ENCODE assay signal across 9 cellular contexts in genomic region chr14:80942158-80942738, GRCh38. TPM values are rescaled to one million over a fixed set of nuclear protein-coding genes. Genes with fewer than 3 reads are reported as not detected.
DNase-seq lines count a peak whose midpoint lies in the region; ATAC-seq and TF ChIP-seq lines count a peak whose summit lies in the region.
"Had no signal": no experiment of that assay in that cellular context is flagged by ENCODE, and none has a peak within 500 bp of the region (broad histone marks: within the 10 kb centered on the region; RNA-seq: fewer than 3 reads in every experiment).

No MANE protein-coding gene starts in this region.

- H3K27ac ChIP-seq in right atrium auricular region (peak overlapping the region; percentile 67 to 72), stomach smooth muscle (ENCODE audit: low read length) (no peak overlapping the region)

- peak in 1 of 2 donors; percentile 34 for DNase-seq in activated T-cell treated with anti-CD3 and anti-CD28 coated beads, Interleukin-2, amount 50 U/mL, for 72 hours
- no peak for DNase-seq in activated T-cell treated with anti-CD3 and anti-CD28 coated beads, Interleukin-2, amount 50 U/mL, for 48 hours
- no peak for DNase-seq in right atrium auricular region (ENCODE audit: low spot score)
- no peak for DNase-seq in stimulated activated CD4-positive, alpha-beta T cell treated with anti-CD3 and anti-CD28 coated beads, Interleukin-4, amount 100 ng/mL, for 1 hour
- DNase-seq in activated CD8-positive, alpha-beta memory T cell treated with anti-CD3 and anti-CD28 coated beads, Interleukin-2, amount 50 U/mL, for 48 hours = no peak

- no peaks in the 10 kb centered on the region for H3K9me3 ChIP-seq in right atrium auricular region
- no peaks in the 10 kb centered on the region for H3K9me3 ChIP-seq in stomach smooth muscle (ENCODE audit: control insufficient read depth in 2 of 2, low read length in 2 of 2)

- H3K4me1 ChIP-seq in right atrium auricular region = peaks cover 0 to 15% of the 10 kb centered on the region in 2 donors
- H3K4me1 ChIP-seq in stomach smooth muscle (ENCODE audit: control insufficient read depth, insufficient read depth, low read length) = peaks cover 8% of the 10 kb centered on the region

- TF ChIP-seq CTCF in WI38 (IDR thresholded peaks at IDR 0.05; ENCODE audit: low read depth, low read length) (no peak), right atrium auricular region (IDR thresholded peaks at IDR 0.05) (no peak)

- H3K36me3 ChIP-seq in right atrium auricular region (no peaks in the 10 kb centered on the region), stomach smooth muscle (ENCODE audit: control insufficient read depth in 2 of 2, insufficient read depth in 2 of 2, low read length in 2 of 2) (no peaks in the 10 kb centered on the region)

- H3K27me3 ChIP-seq in right atrium auricular region (no peaks in the 10 kb centered on the region), stomach smooth muscle (ENCODE audit: control insufficient read depth in 1 of 2, insufficient read depth in 2 of 2, low read length in 2 of 2) (peaks cover 0 to 2% of the 10 kb centered on the region in 2 donors)

- no peaks in the 10 kb centered on the region for H3K27me3 Mint-ChIP-seq in activated T-cell treated with anti-CD3 and anti-CD28 coated beads, Interleukin-2, amount 50 U/mL, for 72 hours (ENCODE audit: low read depth)

- peak overlapping the region; percentile 43 to 73 for H3K9ac ChIP-seq in stomach smooth muscle (ENCODE audit: low read length in 2 of 2)

- peaks cover 41% of the 10 kb centered on the region for H3K4me1 Mint-ChIP-seq in activated T-cell treated with anti-CD3 and anti-CD28 coated beads, Interleukin-2, amount 50 U/mL, for 72 hours (ENCODE audit: low read depth)

- H3K4me3 Mint-ChIP-seq in activated T-cell treated with anti-CD3 and anti-CD28 coated beads, Interleukin-2, amount 50 U/mL, for 72 hours = peak overlapping the region; percentile 85 to 90

- H3K9me3 Mint-ChIP-seq in activated T-cell treated with anti-CD3 and anti-CD28 coated beads, Interleukin-2, amount 50 U/mL, for 72 hours = peaks cover 5% of the 10 kb centered on the region in 2 donors

- H3K4me3 ChIP-seq in WI38 (ENCODE audit: low read depth, low read length) (peak overlapping the region; percentile 73), right atrium auricular region (peak overlapping the region; percentile 51 to 76), stomach smooth muscle (ENCODE audit: low read length in 2 of 2) (peak overlapping the region; percentile 91 to 93)

- peak; percentile 44 to 68 for ATAC-seq in activated T-cell treated with anti-CD3 and anti-CD28 coated beads, Interleukin-2, amount 50 U/mL, for 72 hours (replicated peaks in 1 of 2)
- peak; percentile 16 for ATAC-seq in HG03103 (IDR thresholded peaks at IDR 0.05; ENCODE audit: low read depth, unreplicated experiment)

- H3K27ac Mint-ChIP-seq in activated T-cell treated with anti-CD3 and anti-CD28 coated beads, Interleukin-2, amount 50 U/mL, for 72 hours = peak overlapping the region; percentile 84

- H3K36me3 Mint-ChIP-seq in activated T-cell treated with anti-CD3 and anti-CD28 coated beads, Interleukin-2, amount 50 U/mL, for 72 hours (ENCODE audit: insufficient read depth in 2 of 2) = peaks cover 5% of the 10 kb centered on the region in 2 donors

RNA-seq across cellular contexts. Expression of gene CEP128, which starts 0.7 kb away (rescaled TPM):
- total RNA-seq in activated T-cell treated with anti-CD3 and anti-CD28 coated beads, Interleukin-2, amount 50 U/mL, for 72 hours = 10 to 100 TPM; 14.2 to 16.9 TPM
- 1 to 10 TPM; 1.3 to 2.7 TPM for total RNA-seq in right atrium auricular region

RNA-seq across cellular contexts. Expression of gene TSHR, which starts 13.2 kb away (rescaled TPM):
- not detected for total RNA-seq in activated T-cell treated with anti-CD3 and anti-CD28 coated beads, Interleukin-2, amount 50 U/mL, for 72 hours
- total RNA-seq in right atrium auricular region = not detected
- total RNA-seq: left cardiac atrium had no signal

Comparison
In these comparisons a context has a peak if more than half of its experiments do, and no peak if none do; other contexts are left out.
1. RNA of gene CEP128, which starts 0.7 kb away (total RNA-seq): 14.2 to 16.9 TPM in activated T-cell treated with anti-CD3 and anti-CD28 coated beads, Interleukin-2, amount 50 U/mL, for 72 hours; 1.3 to 2.7 TPM in right atrium auricular region; every median in the first group is over 4 times any median in the second.
2. Peak in every context shown above with its lines, with median percentiles within 50 percentile points of each other: H3K4me3 ChIP-seq.